20 cellular contexts compared by ENCODE assay signal in the genomic region with DNA sequence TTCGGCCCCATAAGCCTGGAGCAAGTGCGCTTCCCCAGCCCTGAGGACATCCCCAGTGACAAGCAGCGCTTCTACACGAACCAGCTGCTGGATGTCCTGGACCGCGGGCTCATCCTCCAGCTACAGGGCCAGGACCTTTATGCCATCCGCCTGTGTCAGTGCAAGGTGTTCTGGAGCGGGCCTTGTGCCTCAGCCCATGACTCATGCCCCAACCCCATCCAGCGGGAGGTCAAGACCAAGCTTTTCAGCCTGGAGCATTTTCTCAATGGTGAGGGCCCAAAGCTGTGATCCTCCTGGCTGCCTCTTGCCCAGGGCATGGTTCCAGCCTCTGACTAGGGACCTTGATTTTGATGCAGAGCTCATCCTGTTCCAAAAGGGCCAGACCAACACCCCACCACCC. TPM values are rescaled to one million over a fixed set of nuclear protein-coding genes. Genes with fewer than 3 reads are reported as not detected.
DNase-seq lines count a peak whose midpoint lies in the region; ATAC-seq, FAIRE-seq and TF ChIP-seq lines count a peak whose summit lies in the region.
"Had no signal": no experiment of that assay in that cellular context is flagged by ENCODE, and none has a peak within 500 bp of the region (broad histone marks: within the 10 kb centered on the region; RNA-seq: fewer than 3 reads in every experiment).

No MANE protein-coding gene starts in this region.

- FAIRE-seq in GM12891 (lab: Jason Lieb, UNC): no peak
- FAIRE-seq: RCC 7860 had no signal

- no peaks in the 10 kb centered on the region for H3K27me3 ChIP-seq in SJCRH30
- H3K27me3 ChIP-seq: right atrium auricular region had no signal

- H3K4me3 ChIP-seq in fibroblast of mammary gland (ENCODE audit: control insufficient read depth, low read depth, low read length): no peak overlapping the region
- no peak overlapping the region for H3K4me3 ChIP-seq in SJCRH30
- H3K4me3 ChIP-seq: esophagus muscularis mucosa, left ventricle myocardium inferior, right atrium auricular region had no signal

- DNase-seq in AG20443 (ENCODE audit: low spot score) (peak; percentile 11), GM12891 (ENCODE audit: insufficient read length, low spot score) (no peak), RPMI7951 (ENCODE audit: low read depth) (peak; percentile 61), fibroblast of mammary gland (ENCODE audit: low read depth) (peak; percentile 11), kidney glomerular epithelial cell (lab: John Stamatoyannopoulos, UW) (no peak), SJCRH30 (no peak)
- no peak for DNase-seq in activated CD4-positive, CD25-positive, alpha-beta regulatory T cell (lab: John Stamatoyannopoulos, UW)
- DNase-seq: activated gamma-delta T cell; central memory CD4-positive, alpha-beta T cell; left ventricle myocardium inferior; MM.1S; NCI-H1694 treated with DMSO at 0.1 percent for 48 hours; stimulated activated CD4-positive, alpha-beta T cell treated with anti-CD3 and anti-CD28 coated beads, Interleukin-15, amount 100 ng/mL, for 24 hours had no signal

- TF ChIP-seq CTCF in fibroblast of mammary gland (conservative IDR thresholded peaks at IDR 0.05; ENCODE audit: control insufficient read depth, insufficient read depth, low read depth, low read length): no peak

- ATAC-seq in GM18867 (IDR thresholded peaks at IDR 0.05; ENCODE audit: unreplicated experiment): no peak

- peaks cover 5% of the 10 kb centered on the region for H3K36me3 ChIP-seq in SJCRH30

- no peaks in the 10 kb centered on the region for H3K4me1 ChIP-seq in SJCRH30
- H3K4me1 ChIP-seq: esophagus muscularis mucosa, left ventricle myocardium inferior, right atrium auricular region had no signal

- no peak overlapping the region for H3K27ac ChIP-seq in SJCRH30
- H3K27ac ChIP-seq: esophagus muscularis mucosa, left ventricle myocardium inferior, right atrium auricular region had no signal

- H3K9me3 ChIP-seq in SJCRH30 (replicated peaks): no peaks in the 10 kb centered on the region
- H3K9me3 ChIP-seq: esophagus muscularis mucosa, left ventricle myocardium inferior, right atrium auricular region had no signal

- TF ChIP-seq POLR2A in GM12891 (IDR thresholded peaks at IDR 0.05; ENCODE audit: low read depth, low read length): no peak; the same call in 1 of the 2 replicates

TF ChIP-seq in GM12891, 5 proteins besides CTCF, POLR2A, EP300 and RAD21:
- TF ChIP-seq PAX5 (IDR thresholded peaks at IDR 0.05; ENCODE audit: insufficient read depth, low read length, severe bottlenecking) (no peak), POLR2AphosphoS5 (IDR thresholded peaks at IDR 0.05; ENCODE audit: low read depth, low read length) (0 out of 2 replicates have a peak, but pooled peaks have one; percentile 28), SPI1 (IDR thresholded peaks at IDR 0.05; ENCODE audit: low read depth, low read length) (no peak), TAF1 (IDR thresholded peaks at IDR 0.05; ENCODE audit: low read depth, low read length) (no peak)

RNA-seq across cellular contexts. Expression of a gene that starts 10.1 kb away (rescaled TPM):
- polyA plus RNA-seq in GM12891 (2012; ENCODE audit: low read depth, missing spikeins): 66.9 TPM
- not detected in 2 replicates for total RNA-seq in RPMI7951 (2014; rRNA removed; shearing (Covaris generic))
- total RNA-seq in SJCRH30 (2014; rRNA removed; shearing (Covaris generic)): 0.08 and 0.16 TPM in 2 replicates
- total RNA-seq: glomerular endothelial cell had no signal

RNA-seq across cellular contexts. Expression of a gene that starts 37.3 kb away (rescaled TPM):
- 1.3 TPM for polyA plus RNA-seq in GM12891 (2012; ENCODE audit: low read depth, missing spikeins)
- under 0.01 TPM in 1 of 2 replicates, not detected in the other for total RNA-seq in RPMI7951 (2014; rRNA removed; shearing (Covaris generic))
- 0.20 and 0.38 TPM in 2 replicates for total RNA-seq in SJCRH30 (2014; rRNA removed; shearing (Covaris generic))
- total RNA-seq: activated CD4-positive, alpha-beta T cell treated with anti-CD3 and anti-CD28 coated beads for 36 hours; H4; right atrium auricular region had no signal

Comparison
In these comparisons a context has a peak if more than half of its experiments do, and no peak if none do; other contexts are left out.
1. DNase-seq: peak in AG20443 (single experiment), RPMI7951 (single experiment) and fibroblast of mammary gland (single experiment); none in GM12891 (single experiment), activated CD4-positive, CD25-positive, alpha-beta regulatory T cell (0 of 4), kidney glomerular epithelial cell (single experiment) and SJCRH30 (0 of 2).